In the genomic region with DNA sequence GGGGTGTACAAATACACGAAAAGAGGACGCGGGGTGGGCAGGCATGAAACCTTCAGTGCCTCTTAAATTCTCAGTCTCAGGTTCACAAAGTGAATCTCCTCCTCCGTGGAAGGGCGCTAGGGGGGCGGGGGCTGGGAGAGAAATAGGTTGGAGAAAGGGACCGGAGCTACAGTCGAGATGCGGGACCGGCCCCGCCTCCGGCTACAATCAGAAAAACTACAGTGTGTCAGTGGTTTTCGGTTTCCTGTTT, we compare ENCODE assay signal across 8 cellular contexts. TPM values are rescaled to one million over a fixed set of nuclear protein-coding genes. Genes with fewer than 3 reads are reported as not detected.
A peak's percentile ranks its signal among the peaks of the same experiment; 100 is the strongest.
DNase-seq lines count a peak whose midpoint lies in the region; ATAC-seq and TF ChIP-seq lines count a peak whose summit lies in the region.

No MANE protein-coding gene starts in this region.

- DNase-seq in BJ (ENCODE audit: low read depth) (no peak), IMR-90 (no peak), adrenal gland (peak in 4 of 7 donors; percentile 90 to 96 (median 92)), GDM1 (lab: John Stamatoyannopoulos, UW) (no peak)
- peak in 1 of 2 donors; percentile 3 for DNase-seq in stimulated activated effector memory CD8-positive, alpha-beta T cell treated with anti-CD3 and anti-CD28 coated beads, Interleukin-12 subunit alpha, Interleukin-12 subunit beta, amount 100 ng/mL, for 72 hours (ENCODE audit: low spot score in 2 of 2)

- dilution Hi-C loops in IMR-90 (cut with HindIII; ENCODE audit: low sequenced_read_pairs, unreplicated experiment), result no loop called here

- H3K27ac Mint-ChIP-seq in stimulated activated effector memory CD8-positive, alpha-beta T cell treated with anti-CD3 and anti-CD28 coated beads, Interleukin-12 subunit alpha, Interleukin-12 subunit beta, amount 100 ng/mL, for 72 hours, result peak overlapping the region; percentile 81

- peak overlapping the region; percentile 95 for H3K27ac ChIP-seq in IMR-90 (ENCODE audit: insufficient read depth, low read length)
- H3K27ac ChIP-seq in adrenal gland, result peak overlapping the region; percentile 95 to 99 (median 98)
- H3K27ac ChIP-seq in layer of hippocampus (ENCODE audit: low read depth, low read length), result peak overlapping the region; percentile 88

- H3K4me3 ChIP-seq in BJ (ENCODE audit: low read depth, low read length) (peak overlapping the region; percentile 66), IMR-90 (ENCODE audit: insufficient read depth, low read depth, low read length) (peak overlapping the region; percentile 90), adrenal gland (peak overlapping the region; percentile 9 to 93 (median 81))

- H4K5ac ChIP-seq in IMR-90 (ENCODE audit: low read depth, low read length), result peak overlapping the region; percentile 83

- peaks cover 31% of the 10 kb centered on the region for H3K4me1 Mint-ChIP-seq in stimulated activated effector memory CD8-positive, alpha-beta T cell treated with anti-CD3 and anti-CD28 coated beads, Interleukin-12 subunit alpha, Interleukin-12 subunit beta, amount 100 ng/mL, for 72 hours

- WGBS in IMR-90 (ENCODE audit: extremely low coverage in 2 of 2, insufficient read length in 1 of 2), 2 experiments, result 0% methylated on average over 6 of the region's 13 CpGs; no CpG with 5 or more reads in 1 of the 2 experiments
- WGBS in adrenal gland, 4 donors, result 0% methylated on average over 6 to 13 of the region's 13 CpGs

- TF ChIP-seq RAD21 in IMR-90 (IDR thresholded peaks at IDR 0.05; ENCODE audit: low read length), result no peak

- H3K4me1 ChIP-seq in IMR-90 (ENCODE audit: control insufficient read depth, insufficient read depth, low read length), result no peaks in the 10 kb centered on the region
- peaks cover 0 to 21% of the 10 kb centered on the region in 2 donors for H3K4me1 ChIP-seq in adrenal gland (replicated peaks in 1 of 2)

- peak overlapping the region; percentile 89 for H2BK120ac ChIP-seq in IMR-90 (ENCODE audit: low read depth, low read length)

- H3K4me2 ChIP-seq in IMR-90 (ENCODE audit: low read depth, low read length), result peak overlapping the region; percentile 85

- H3K36me3 ChIP-seq in BJ (ENCODE audit: control insufficient read depth, insufficient read depth, low read length), result no peaks in the 10 kb centered on the region
- no peaks in the 10 kb centered on the region for H3K36me3 ChIP-seq in IMR-90 (ENCODE audit: control insufficient read depth, insufficient read depth, low read length)
- no peaks in the 10 kb centered on the region for H3K36me3 ChIP-seq in adrenal gland (replicated peaks in 1 of 2)

- no peaks in the 10 kb centered on the region for H3K9me1 ChIP-seq in IMR-90 (ENCODE audit: insufficient read depth, low read length)

- peak overlapping the region; percentile 84 for H3K4me3 Mint-ChIP-seq in stimulated activated effector memory CD8-positive, alpha-beta T cell treated with anti-CD3 and anti-CD28 coated beads, Interleukin-12 subunit alpha, Interleukin-12 subunit beta, amount 100 ng/mL, for 72 hours

- H3K9me3 ChIP-seq in IMR-90 (ENCODE audit: control insufficient read depth, insufficient read depth, low read length) (no peaks in the 10 kb centered on the region), adrenal gland (replicated peaks in 1 of 3) (no peaks in the 10 kb centered on the region)

- H3K4ac ChIP-seq in IMR-90 (ENCODE audit: low read depth, low read length), result peak overlapping the region; percentile 93

- peak overlapping the region; percentile 94 for H3K9ac ChIP-seq in IMR-90 (ENCODE audit: low read depth, low read length)

- H4K20me1 ChIP-seq in IMR-90 (ENCODE audit: insufficient read depth, low read length), result no peaks in the 10 kb centered on the region

- H3K9me3 Mint-ChIP-seq in stimulated activated effector memory CD8-positive, alpha-beta T cell treated with anti-CD3 and anti-CD28 coated beads, Interleukin-12 subunit alpha, Interleukin-12 subunit beta, amount 100 ng/mL, for 72 hours, result no peaks in the 10 kb centered on the region

- POLR2A ChIA-PET in BJ (lab: Charles Lee), result interaction anchor here (0.7 to 1.4 kb wide), 3 partner anchors 13 to 605 kb away, joined by 4 to 8 read pairs (median 7); partner anchors contain the start of gene TBC1D9
- POLR2A ChIA-PET in IMR-90 (lab: Charles Lee; ENCODE audit: unreplicated experiment), result interaction anchor here (0.6 to 1.0 kb wide), 6 partner anchors 102 to 495 kb away, joined by 3 to 13 read pairs (median 3); partner anchors contain the start of gene MGST2

- peak overlapping the region; percentile 93 for H2AFZ ChIP-seq in IMR-90 (replicated peaks; ENCODE audit: low read length, poor library complexity)

- CTCF ChIA-PET in BJ (lab: Yijun Ruan, JAX), result interaction anchor here (0.7 to 1.6 kb wide), 5 partner anchors 81 to 103 kb away, joined by 3 to 10 read pairs (median 3); no protein-coding TSS in a partner anchor
- CTCF ChIA-PET in IMR-90 (lab: Yijun Ruan, JAX), result interaction anchor here (1.0 kb wide), 1 partner anchor 87 kb away, joined by 4 read pairs; no protein-coding TSS in a partner anchor

- H4K91ac ChIP-seq in IMR-90 (ENCODE audit: insufficient read depth, low read depth, low read length), result peak overlapping the region; percentile 92

- H3K14ac ChIP-seq in IMR-90 (replicated peaks; ENCODE audit: low read depth, low read length), result peak overlapping the region; percentile 92

- no peak for TF ChIP-seq CTCF in BJ (IDR thresholded peaks at IDR 0.05; ENCODE audit: insufficient read depth, low read depth, low read length)
- TF ChIP-seq CTCF in IMR-90 (conservative IDR thresholded peaks at IDR 0.05; ENCODE audit: low read depth, low read length), result no peak
- TF ChIP-seq CTCF in adrenal gland (IDR thresholded peaks at IDR 0.05), result peak in 1 of 6 experiments; percentile 13

- BruUV-seq in IMR-90 (replicated peaks; lab: Mats Ljungman, UMichigan), result no TSS peak

- peaks cover 0 to 12% of the 10 kb centered on the region in 2 experiments; a peak in 2 of 4 replicates for H3K79me1 ChIP-seq in IMR-90 (ENCODE audit: low read depth in 1 of 2, low read length in 2 of 2)

- H2AK5ac ChIP-seq in IMR-90 (ENCODE audit: low read depth, low read length), result peak overlapping the region; percentile 26

- H2BK20ac ChIP-seq in IMR-90 (ENCODE audit: low read depth, low read length), result peak overlapping the region; percentile 70

- H3K56ac ChIP-seq in IMR-90 (ENCODE audit: extremely low read depth, insufficient read depth, low read length), result peak overlapping the region; percentile 93

- peaks cover 7% of the 10 kb centered on the region for H3K36me3 Mint-ChIP-seq in stimulated activated effector memory CD8-positive, alpha-beta T cell treated with anti-CD3 and anti-CD28 coated beads, Interleukin-12 subunit alpha, Interleukin-12 subunit beta, amount 100 ng/mL, for 72 hours

- intact Hi-C loops in IMR-90 (cut with micrococcal nuclease), result loop anchor here (1.0 to 5.0 kb wide), 4 partner anchors 98 to 702 kb away; no protein-coding TSS in a partner anchor
- intact Hi-C loops in adrenal gland (cut with DNase I), result loop anchor here (5.0 to 10.0 kb wide), 4 partner anchors 98 to 416 kb away; no protein-coding TSS in a partner anchor

- no peaks in the 10 kb centered on the region for H3K27me3 ChIP-seq in BJ (ENCODE audit: control insufficient read depth, insufficient read depth, low read length)
- H3K27me3 ChIP-seq in IMR-90 (ENCODE audit: control insufficient read depth, insufficient read depth, low read length), result no peaks in the 10 kb centered on the region
- H3K27me3 ChIP-seq in adrenal gland, result no peaks in the 10 kb centered on the region
- no peaks in the 10 kb centered on the region for H3K27me3 ChIP-seq in layer of hippocampus (ENCODE audit: control insufficient read depth, insufficient read depth, low read length)

- H3K18ac ChIP-seq in IMR-90 (ENCODE audit: low read depth, low read length), result peak overlapping the region; percentile 90

- H2BK5ac ChIP-seq in IMR-90 (ENCODE audit: low read depth, low read length, poor library complexity, severe bottlenecking), result peak overlapping the region; percentile 92

- peak overlapping the region; percentile 84 to 91 for H4K8ac ChIP-seq in IMR-90 (ENCODE audit: low read depth in 2 of 2, low read length in 2 of 2)

- H2AK9ac ChIP-seq in IMR-90 (replicated peaks; ENCODE audit: low read depth, low read length, poor library complexity), result peak overlapping the region; percentile 88

- peak overlapping the region; percentile 90 for H3K23ac ChIP-seq in IMR-90 (ENCODE audit: low read depth, low read length)

- no peak for ATAC-seq in IMR-90 (ENCODE audit: low read depth)
- ATAC-seq in stimulated activated effector memory CD8-positive, alpha-beta T cell treated with anti-CD3 and anti-CD28 coated beads, Interleukin-12 subunit alpha, Interleukin-12 subunit beta, amount 100 ng/mL, for 72 hours, result no peak
- ATAC-seq in GM19023 (IDR thresholded peaks at IDR 0.05; ENCODE audit: unreplicated experiment), result no peak
- no peak for ATAC-seq in HG02884 (IDR thresholded peaks at IDR 0.05; ENCODE audit: unreplicated experiment)

- peak overlapping the region; percentile 68; the same call in 2 of the 3 replicates for H2BK15ac ChIP-seq in IMR-90 (ENCODE audit: low read depth, low read length)

- in situ Hi-C loops in IMR-90 (cut with MboI; ENCODE audit: low sequenced_read_pairs), result loop anchor here (5.0 to 10.0 kb wide), 4 partner anchors 102 to 416 kb away; no protein-coding TSS in a partner anchor

- TF ChIP-seq POLR2A in IMR-90 (IDR thresholded peaks at IDR 0.05; ENCODE audit: low read depth, low read length) (no peak), adrenal gland (IDR thresholded peaks at IDR 0.05) (peak in 1 of 2 donors; percentile 49)

TF ChIP-seq in IMR-90, 13 proteins besides CTCF, POLR2A, EP300 and RAD21 (continues in another document):
- TF ChIP-seq RFX5 (IDR thresholded peaks at IDR 0.05; ENCODE audit: low read depth, low read length) (no peak), USF2 (IDR thresholded peaks at IDR 0.05; ENCODE audit: low read depth, low read length) (no peak)

RNA-seq across cellular contexts. Expression of gene MAML3, which starts 3.4 kb away (rescaled TPM):
- 1.6 and 1.9 TPM in 2 replicates for polyA plus RNA-seq in BJ (2011; rRNA removed)
- polyA minus RNA-seq in BJ (2011; rRNA and poly(A)+ RNA removed), result 2.1 and 4.5 TPM in 2 replicates
- 0.90 and 1.1 TPM in 2 replicates for total RNA-seq in IMR-90 (2012; rRNA removed)
- polyA plus RNA-seq in IMR-90 (2012; rRNA removed), result 1.7 and 2.0 TPM in 2 replicates
- 0.78 and 1.8 TPM in 2 replicates for polyA plus RNA-seq in IMR-90 (2012; cell fraction: cytosol; rRNA removed)
- 1.3 and 2.3 TPM in 2 replicates for polyA plus RNA-seq in IMR-90 (2012; cell fraction: nucleus; rRNA removed; ENCODE audit: low replicate concordance)
- total RNA-seq in adrenal gland, result 10 to 100 TPM in 3 of 8 donors, 1 to 10 TPM in 5; 3.4 to 15.9 (median 9.2) TPM
- 1 to 10 TPM; 2.0 to 7.3 (median 6.0) TPM for polyA plus RNA-seq in adrenal gland

Comparison
In these comparisons a context has a peak if more than half of its experiments do, and no peak if none do; other contexts are left out.
1. DNase-seq: peak in adrenal gland (4 of 7); none in BJ (single experiment), IMR-90 (single experiment) and GDM1 (single experiment).
2. Peak in every context shown above with its lines, with median percentiles within 50 percentile points of each other: H3K4me3 ChIP-seq and H3K27ac ChIP-seq.